ENCODE assay signal across 14 cellular contexts in genomic region chr16:25868966-25869365, GRCh38.
DNase-seq lines count a peak whose midpoint lies in the region; ATAC-seq and TF ChIP-seq lines count a peak whose summit lies in the region.
"Had no signal": no experiment of that assay in that cellular context is flagged by ENCODE, and none has a peak within 500 bp of the region (broad histone marks: within the 10 kb centered on the region; RNA-seq: fewer than 3 reads in every experiment).

No MANE protein-coding gene starts in this region.

- peaks cover 24% of the 10 kb centered on the region for H3K4me1 Mint-ChIP-seq in nephron progenitor cell
- H3K4me1 Mint-ChIP-seq in stimulated activated memory B cell treated with anti-CD40 and anti-IgM and Interleukin-4, amounts not matched to agents 10 μg/mL and 1 μg/mL and 100 μg/mL, for 72 hours, result no peaks in the 10 kb centered on the region
- H3K4me1 Mint-ChIP-seq in T-helper 2 cell treated with Interferon-gamma antibody and Interleukin-4, amounts not matched to agents 5 μg/mL and 100 μg/mL, for 36 hours (ENCODE audit: low read depth), result no peaks in the 10 kb centered on the region
- H3K4me1 Mint-ChIP-seq: B cell had no signal

- peaks cover 11% of the 10 kb centered on the region for H3K9me3 Mint-ChIP-seq in nephron progenitor cell
- H3K9me3 Mint-ChIP-seq in stimulated activated memory B cell treated with anti-CD40 and anti-IgM and Interleukin-4, amounts not matched to agents 10 μg/mL and 1 μg/mL and 100 μg/mL, for 72 hours, result peaks cover 20% of the 10 kb centered on the region
- peaks cover 4% of the 10 kb centered on the region for H3K9me3 Mint-ChIP-seq in T-helper 2 cell treated with Interferon-gamma antibody and Interleukin-4, amounts not matched to agents 5 μg/mL and 100 μg/mL, for 36 hours

- H3K4me3 Mint-ChIP-seq in nephron progenitor cell, result no peak overlapping the region
- no peak overlapping the region for H3K4me3 Mint-ChIP-seq in stimulated activated memory B cell treated with anti-CD40 and anti-IgM and Interleukin-4, amounts not matched to agents 10 μg/mL and 1 μg/mL and 100 μg/mL, for 72 hours
- no peak overlapping the region for H3K4me3 Mint-ChIP-seq in T-helper 2 cell treated with Interferon-gamma antibody and Interleukin-4, amounts not matched to agents 5 μg/mL and 100 μg/mL, for 36 hours
- H3K4me3 Mint-ChIP-seq: B cell; CD4-positive, alpha-beta T cell; HFFc6 had no signal

- H3K27ac Mint-ChIP-seq in nephron progenitor cell, result peak overlapping the region; percentile 52
- H3K27ac Mint-ChIP-seq in stimulated activated memory B cell treated with anti-CD40 and anti-IgM and Interleukin-4, amounts not matched to agents 10 μg/mL and 1 μg/mL and 100 μg/mL, for 72 hours, result no peak overlapping the region
- no peak overlapping the region for H3K27ac Mint-ChIP-seq in T-helper 2 cell treated with Interferon-gamma antibody and Interleukin-4, amounts not matched to agents 5 μg/mL and 100 μg/mL, for 36 hours
- H3K27ac Mint-ChIP-seq: B cell; CD4-positive, alpha-beta T cell; HFFc6 had no signal

- peaks cover 7% of the 10 kb centered on the region for H3K36me3 Mint-ChIP-seq in nephron progenitor cell (ENCODE audit: low read depth)
- H3K36me3 Mint-ChIP-seq in stimulated activated memory B cell treated with anti-CD40 and anti-IgM and Interleukin-4, amounts not matched to agents 10 μg/mL and 1 μg/mL and 100 μg/mL, for 72 hours, result no peaks in the 10 kb centered on the region
- no peaks in the 10 kb centered on the region for H3K36me3 Mint-ChIP-seq in T-helper 2 cell treated with Interferon-gamma antibody and Interleukin-4, amounts not matched to agents 5 μg/mL and 100 μg/mL, for 36 hours (ENCODE audit: low read depth)

- DNase-seq in NCI-H82 (lab: John Stamatoyannopoulos, UW) (peak; percentile 87), cerebellum (ENCODE audit: low spot score) (peak; percentile 53), nephron progenitor cell (no peak)
- DNase-seq in activated CD4-positive, alpha-beta T cell treated with anti-CD3 and anti-CD28 coated beads for 1 hour, result no peak
- DNase-seq in T-helper 2 cell treated with Interferon-gamma antibody and Interleukin-4, amounts not matched to agents 5 μg/mL and 100 μg/mL, for 36 hours (ENCODE audit: low spot score), result no peak
- DNase-seq: C1 segment of cervical spinal cord; Calu3; CD4-positive, alpha-beta T cell; DMS 273 treated with DMSO at 0.1 percent for 48 hours; HCEC 1CT; HFFc6 had no signal

- no peak for TF ChIP-seq CTCF in nephron progenitor cell (IDR thresholded peaks at IDR 0.05)

- no peak for ATAC-seq in HG02938 (IDR thresholded peaks at IDR 0.05; ENCODE audit: unreplicated experiment)
- no peak for ATAC-seq in stimulated activated memory B cell treated with anti-CD40 and anti-IgM and Interleukin-4, amounts not matched to agents 10 μg/mL and 1 μg/mL and 100 μg/mL, for 72 hours

- H3K27me3 Mint-ChIP-seq in nephron progenitor cell (ENCODE audit: low read depth, poor library complexity), result peaks cover 8% of the 10 kb centered on the region
- H3K27me3 Mint-ChIP-seq in stimulated activated memory B cell treated with anti-CD40 and anti-IgM and Interleukin-4, amounts not matched to agents 10 μg/mL and 1 μg/mL and 100 μg/mL, for 72 hours, result peaks cover 4% of the 10 kb centered on the region
- no peaks in the 10 kb centered on the region for H3K27me3 Mint-ChIP-seq in T-helper 2 cell treated with Interferon-gamma antibody and Interleukin-4, amounts not matched to agents 5 μg/mL and 100 μg/mL, for 36 hours (ENCODE audit: low read depth)

Comparison
In these comparisons a context has a peak if more than half of its experiments do, and no peak if none do; other contexts are left out.
1. DNase-seq: peak in NCI-H82 (single experiment) and cerebellum (single experiment); none in nephron progenitor cell (single experiment), activated CD4-positive, alpha-beta T cell treated with anti-CD3 and anti-CD28 coated beads for 1 hour (single experiment) and T-helper 2 cell treated with Interferon-gamma antibody and Interleukin-4, amounts not matched to agents 5 μg/mL and 100 μg/mL, for 36 hours (single experiment).